ENCODE assay signal across 32 cellular contexts in the genomic region with DNA sequence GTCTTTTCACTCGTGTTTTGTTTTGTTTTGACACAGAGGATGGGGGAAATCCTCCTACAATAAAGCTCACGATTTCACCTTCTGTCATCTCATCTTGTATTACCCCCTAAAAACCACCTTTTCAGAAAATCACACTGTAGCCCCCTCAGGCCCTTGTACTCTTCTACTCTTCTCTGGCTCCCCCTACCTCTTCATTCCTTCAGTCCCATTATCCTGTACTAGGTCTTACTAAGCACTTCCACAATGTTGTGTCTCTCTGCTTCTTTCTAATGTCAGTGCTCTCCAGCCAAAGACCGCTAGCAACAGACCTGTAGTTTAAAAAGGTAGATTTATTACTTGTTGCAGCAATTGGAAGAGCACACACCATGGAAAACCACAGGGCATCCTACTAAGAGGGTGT. TPM values are rescaled to one million over a fixed set of nuclear protein-coding genes. Genes with fewer than 3 reads are reported as not detected.
"Had no signal": no experiment of that assay in that cellular context is flagged by ENCODE, and none has a peak within 500 bp of the region (broad histone marks: within the 10 kb centered on the region; RNA-seq: fewer than 3 reads in every experiment).

No MANE protein-coding gene starts in this region.

- FAIRE-seq: islet of Langerhans, TTC549 had no signal

- H3K9me3 ChIP-seq: esophagus muscularis mucosa, heart left ventricle, left ventricle myocardium inferior, neutrophil, thoracic aorta, vagina had no signal

- H3K9me3 Mint-ChIP-seq: activated CD4-positive, alpha-beta memory T cell treated with anti-CD3 and anti-CD28 coated beads, Interleukin-2, amount 10 ng/mL, durations not matched to agents 7 days and 5 days; activated CD4-positive, alpha-beta T cell treated with anti-CD3 and anti-CD28 coated beads, Interleukin-2, amount 10 ng/mL, durations not matched to agents 7 days and 5 days; activated T-cell treated with anti-CD3 and anti-CD28 coated beads, Interleukin-2, amount 50 U/mL, for 24 hours; nephron; stimulated activated naive CD8-positive, alpha-beta T cell treated with anti-CD3 and anti-CD28 coated beads, Interleukin-15, Interleukin-2, amounts not matched to agents 100 ng/mL and 50 ng/mL, for 24 hours had no signal

- H3K4me1 ChIP-seq: esophagus muscularis mucosa, foreskin keratinocyte, heart left ventricle, left ventricle myocardium inferior, vagina had no signal

- H3K4me1 Mint-ChIP-seq: activated CD4-positive, alpha-beta memory T cell treated with anti-CD3 and anti-CD28 coated beads, Interleukin-2, amount 10 ng/mL, durations not matched to agents 7 days and 5 days; activated CD4-positive, alpha-beta T cell treated with anti-CD3 and anti-CD28 coated beads, Interleukin-2, amount 10 ng/mL, durations not matched to agents 7 days and 5 days; nephron had no signal

- H3K27ac Mint-ChIP-seq: activated CD4-positive, alpha-beta memory T cell treated with anti-CD3 and anti-CD28 coated beads, Interleukin-2, amount 10 ng/mL, durations not matched to agents 7 days and 5 days; activated CD4-positive, alpha-beta T cell treated with anti-CD3 and anti-CD28 coated beads, Interleukin-2, amount 10 ng/mL, durations not matched to agents 7 days and 5 days; activated T-cell treated with anti-CD3 and anti-CD28 coated beads, Interleukin-2, amount 50 U/mL, for 24 hours; nephron; stimulated activated naive CD8-positive, alpha-beta T cell treated with anti-CD3 and anti-CD28 coated beads, Interleukin-15, Interleukin-2, amounts not matched to agents 100 ng/mL and 50 ng/mL, for 24 hours had no signal

- H3K36me3 ChIP-seq: esophagus muscularis mucosa, heart left ventricle, left ventricle myocardium inferior, neutrophil, thoracic aorta, vagina, WERI-Rb-1 had no signal

- ATAC-seq: foreskin keratinocyte, heart left ventricle, sciatic nerve had no signal

- H3K4me3 ChIP-seq: esophagus muscularis mucosa, heart left ventricle, left ventricle myocardium inferior, lung, skin epidermis, thoracic aorta, vagina had no signal

- H3K4me3 Mint-ChIP-seq: activated CD4-positive, alpha-beta memory T cell treated with anti-CD3 and anti-CD28 coated beads, Interleukin-2, amount 10 ng/mL, durations not matched to agents 7 days and 5 days; activated CD4-positive, alpha-beta T cell treated with anti-CD3 and anti-CD28 coated beads, Interleukin-2, amount 10 ng/mL, durations not matched to agents 7 days and 5 days; activated T-cell treated with anti-CD3 and anti-CD28 coated beads, Interleukin-2, amount 50 U/mL, for 24 hours; nephron; stimulated activated naive CD8-positive, alpha-beta T cell treated with anti-CD3 and anti-CD28 coated beads, Interleukin-15, Interleukin-2, amounts not matched to agents 100 ng/mL and 50 ng/mL, for 24 hours had no signal

- DNase-seq: activated CD4-positive, alpha-beta memory T cell treated with anti-CD3 and anti-CD28 coated beads, Interleukin-2, amount 10 ng/mL, durations not matched to agents 7 days and 5 days; activated CD4-positive, alpha-beta T cell treated with anti-CD3 and anti-CD28 coated beads for 1 hour; activated CD4-positive, alpha-beta T cell treated with anti-CD3 and anti-CD28 coated beads, Interleukin-2, amount 10 ng/mL, durations not matched to agents 7 days and 5 days; activated CD8-positive, alpha-beta memory T cell treated with anti-CD3 and anti-CD28 coated beads, Interleukin-2, amount 50 U/mL, for 48 hours; activated gamma-delta T cell; activated naive CD4-positive, alpha-beta T cell treated with anti-CD3 and anti-CD28 coated beads, Interleukin-2, amount 50 U/mL, for 16 hours; activated T-cell treated with anti-CD3 and anti-CD28 coated beads, Interleukin-2, amount 50 U/mL, for 24 hours; amniotic stem cell; caudate nucleus; foreskin keratinocyte; heart left ventricle; left ventricle myocardium inferior; stimulated activated CD4-positive, alpha-beta T cell treated with anti-CD3 and anti-CD28 coated beads, Interleukin-12 subunit alpha, Interleukin-12 subunit beta, amount 100 ng/mL, for 4 hours; stimulated activated CD4-positive, alpha-beta T cell treated with anti-CD3 and anti-CD28 coated beads, Interleukin-4, amount 100 ng/mL, for 1 hour; T-helper 9 cell; trophoblast cell; WERI-Rb-1 had no signal

- H3K27me3 ChIP-seq: esophagus muscularis mucosa, foreskin keratinocyte, neutrophil, vagina had no signal

- H3K27ac ChIP-seq: esophagus muscularis mucosa, foreskin keratinocyte, heart left ventricle, left ventricle myocardium inferior, neutrophil, skin epidermis, thoracic aorta, vagina, WERI-Rb-1 had no signal

RNA-seq across cellular contexts. Expression of gene RNF128, which starts 30.0 kb away (rescaled TPM):
- total RNA-seq: activated CD4-positive, alpha-beta memory T cell treated with anti-CD3 and anti-CD28 coated beads, Interleukin-2, amount 10 ng/mL, durations not matched to agents 7 days and 5 days; activated CD4-positive, alpha-beta T cell treated with anti-CD3 and anti-CD28 coated beads, Interleukin-2, amount 10 ng/mL, durations not matched to agents 7 days and 5 days; chondrocyte; osteocyte; posterior vena cava; T-helper 1 cell treated with Interleukin-12 subunit alpha and Interleukin-12 subunit beta and Interleukin-4 antibody, amounts not matched to agents 30 ng/mL and 1 ng/mL, for 36 hours; thoracic aorta had no signal
